ENCODE assay signal across 1 cellular context in the genomic region with DNA sequence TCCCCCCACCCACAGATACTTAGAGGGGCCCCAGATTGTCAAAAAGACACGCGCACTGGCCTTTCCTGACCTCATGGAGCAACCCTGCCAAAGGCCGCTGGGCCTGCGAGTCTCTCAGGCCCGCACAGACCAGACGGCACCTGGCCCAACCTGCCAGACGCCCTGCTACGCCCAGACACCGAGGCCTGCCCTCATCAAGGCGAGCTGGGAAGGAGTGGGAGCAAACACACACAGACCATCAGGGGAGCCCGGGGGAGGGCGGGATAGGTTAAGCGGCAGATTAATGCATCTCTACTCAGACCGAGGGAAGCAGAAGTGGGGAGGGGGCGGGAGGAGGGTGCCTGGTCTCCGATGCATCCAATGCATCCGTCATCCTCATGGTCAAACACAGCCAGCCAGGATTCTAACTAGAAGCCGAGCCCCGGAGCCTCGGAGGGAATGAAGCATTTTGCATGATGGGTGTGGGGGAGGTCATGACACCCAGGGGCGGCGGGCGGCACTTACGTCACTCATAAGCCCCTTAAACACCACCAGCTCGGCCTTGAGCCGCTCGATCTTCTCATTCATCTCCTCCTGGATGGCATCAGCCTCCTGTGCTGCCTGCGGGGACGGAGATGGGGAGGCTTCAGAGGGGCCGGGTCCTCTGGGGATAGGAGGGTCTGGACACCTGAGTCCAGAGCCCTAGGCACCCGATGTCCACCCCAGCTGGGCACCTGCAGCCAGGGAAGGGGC.
A peak's percentile ranks its signal among the peaks of the same experiment; 100 is the strongest.
TF ChIP-seq lines count a peak whose summit lies in the region.

No MANE protein-coding gene starts in this region.

TF ChIP-seq in K562, 482 proteins besides CTCF, POLR2A, EP300 and RAD21:
- TF ChIP-seq NCOA2 (IDR thresholded peaks at IDR 0.05; ENCODE audit: partially characterized antibody in 2 of 2) = no peak
- TF ChIP-seq ZBTB7A (IDR thresholded peaks at IDR 0.05; ENCODE audit: borderline replicate concordance, control insufficient read depth, low read depth, low read length) = 0 out of 2 replicates have a peak, but pooled peaks have one; percentile 19
TF ChIP-seq in K562: peak in this region for 1.
